Comparison of ENCODE assay signal across 1 cellular context in the genomic region with DNA sequence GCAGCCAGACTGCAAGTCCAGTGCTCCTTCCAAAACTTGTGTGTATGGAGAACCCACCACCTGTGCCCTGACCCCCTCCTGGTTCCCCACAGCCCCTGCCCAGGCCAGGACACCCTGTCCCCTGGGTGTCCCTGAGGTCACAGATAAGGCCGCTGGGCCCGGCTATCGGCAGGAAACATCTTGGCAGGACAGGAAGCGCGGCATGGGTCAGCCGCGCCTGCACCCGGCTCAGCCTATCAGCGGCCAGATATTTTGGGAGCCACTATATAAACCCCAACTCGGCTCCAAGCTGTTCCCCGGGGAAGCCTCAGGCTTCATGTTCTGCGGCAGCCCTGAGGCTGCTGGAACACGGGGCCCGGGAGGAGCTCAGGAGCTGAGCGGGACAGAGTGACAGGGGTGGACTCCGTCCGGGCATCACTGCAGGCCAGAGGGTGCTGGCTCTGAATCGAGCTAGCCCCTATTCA.
TF ChIP-seq lines count a peak whose summit lies in the region.

No MANE protein-coding gene starts in this region.

TF ChIP-seq in GM12878, 131 proteins besides CTCF, POLR2A, EP300 and RAD21 (continued from another document):
- TF ChIP-seq FOXM1 (IDR thresholded peaks at IDR 0.05; ENCODE audit: low read depth, low read length) (no peak), SUZ12 (IDR thresholded peaks at IDR 0.05; ENCODE audit: unreplicated experiment) (no peak), BRCA1 (IDR thresholded peaks at IDR 0.05; ENCODE audit: low read depth, low read length) (no peak), ZBED1 (IDR thresholded peaks at IDR 0.05; ENCODE audit: borderline replicate concordance) (no peak)
